8 cellular contexts compared by ENCODE assay signal in the genomic region with DNA sequence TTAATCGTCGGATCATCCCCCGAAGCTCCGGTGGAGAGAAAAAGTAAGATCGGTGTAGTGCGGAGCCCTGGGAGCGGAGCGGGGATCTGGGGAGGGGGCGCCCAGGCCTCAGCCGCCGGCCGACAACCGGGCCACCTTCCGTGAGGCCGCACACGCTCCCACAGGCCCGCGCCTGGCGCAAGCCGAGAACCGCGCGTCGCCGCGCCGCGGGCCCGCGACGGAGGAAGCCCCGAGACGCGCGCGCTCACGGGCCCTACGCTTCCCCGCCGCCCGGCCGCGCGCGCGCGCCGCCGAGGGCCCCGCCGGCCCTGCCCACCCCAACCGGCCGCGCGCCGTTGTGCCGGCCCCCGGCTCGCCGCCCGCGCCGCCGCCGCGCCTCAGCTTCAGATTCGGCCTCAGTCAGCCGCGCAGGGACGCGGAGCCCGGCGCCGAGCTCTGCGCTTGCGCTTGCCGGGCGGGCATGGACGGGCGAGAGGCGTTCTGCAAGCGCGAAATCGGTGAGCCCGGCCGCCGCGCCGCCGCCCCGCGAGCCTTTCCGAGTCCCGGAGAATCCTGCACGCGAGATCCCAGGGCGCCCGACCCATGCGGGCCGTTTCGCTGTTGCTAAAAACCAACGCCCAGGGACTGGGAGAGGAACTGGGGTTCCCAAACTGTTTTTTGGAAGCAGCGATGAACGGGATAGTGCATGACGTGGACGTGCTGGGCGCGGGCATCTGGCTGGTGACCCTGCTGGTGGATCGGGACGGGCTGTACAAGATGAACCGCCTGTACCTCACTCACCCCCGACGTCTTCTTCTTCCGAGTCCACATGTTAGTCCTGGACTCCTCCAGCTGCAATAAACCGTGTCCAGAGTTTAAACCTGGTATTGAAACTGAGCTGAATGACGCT.
DNase-seq lines count a peak whose midpoint lies in the region; ATAC-seq lines count a peak whose summit lies in the region.

No MANE protein-coding gene starts in this region.

- ATAC-seq in GM18870 (IDR thresholded peaks at IDR 0.05; ENCODE audit: unreplicated experiment) (peak; percentile 44), HG03103 (IDR thresholded peaks at IDR 0.05; ENCODE audit: low read depth, unreplicated experiment) (peak; percentile 58)
- ATAC-seq in activated CD4-positive, CD25-positive, alpha-beta regulatory T cell treated with anti-CD3 and anti-CD28 coated beads, Interleukin-2, amount 50 U/mL, for 24 hours: peak; percentile 92 to 94

- DNase-seq in AG08395 (ENCODE audit: low spot score): peak; percentile 93
- DNase-seq in NCI-H2196 treated with DMSO at 0.1 percent for 48 hours (lab: John Stamatoyannopoulos, UW; ENCODE audit: unreplicated experiment): peak; percentile 92
- DNase-seq in cerebellar cortex (ENCODE audit: low spot score): peak; percentile 79
- DNase-seq in kidney glomerular epithelial cell (lab: John Stamatoyannopoulos, UW): peak; percentile 86
- DNase-seq in stimulated activated CD4-positive, alpha-beta T cell treated with anti-CD3 and anti-CD28 coated beads, Interleukin-15, amount 100 ng/mL, for 24 hours: peak; percentile 92

Comparison
In these comparisons a context has a peak if more than half of its experiments do, and no peak if none do; other contexts are left out.
1. Peak in every context shown above with its lines: DNase-seq and ATAC-seq.